17 cellular contexts compared by ENCODE assay signal in genomic region chr3:103134023-103134724, GRCh38.
DNase-seq lines count a peak whose midpoint lies in the region; ATAC-seq, FAIRE-seq and TF ChIP-seq lines count a peak whose summit lies in the region.
"Had no signal": no experiment of that assay in that cellular context is flagged by ENCODE, and none has a peak within 500 bp of the region (broad histone marks: within the 10 kb centered on the region; RNA-seq: fewer than 3 reads in every experiment).

No MANE protein-coding gene starts in this region.

- DNase-seq in NCI-H1694 (lab: John Stamatoyannopoulos, UW): no peak
- no peak for DNase-seq in HepG2 (ENCODE audit: low spot score)
- DNase-seq in COLO668 (lab: John Stamatoyannopoulos, UW; ENCODE audit: unreplicated experiment): no peak
- no peak for DNase-seq in HPDE6-E6E7 (ENCODE audit: extremely low spot score)
- DNase-seq: activated CD4-positive, alpha-beta T cell treated with anti-CD3 and anti-CD28 coated beads for 1 hour; C1 segment of cervical spinal cord; gastrocnemius medialis; NCI-H1092 treated with DMSO at 0.1 percent for 48 hours; Peyer's patch; substantia nigra; T-helper 17 cell had no signal

- peak; percentile 84 for ATAC-seq in GM19043 (IDR thresholded peaks at IDR 0.05; ENCODE audit: low read depth, unreplicated experiment)
- peak; percentile 88 for ATAC-seq in GM21737 (IDR thresholded peaks at IDR 0.05; ENCODE audit: unreplicated experiment)
- ATAC-seq in HG03095 (IDR thresholded peaks at IDR 0.05; ENCODE audit: unreplicated experiment): peak; percentile 66
- ATAC-seq in HepG2: no peak
- ATAC-seq: gastrocnemius medialis, T-helper 17 cell had no signal

- WGBS in HepG2 (ENCODE audit: low lambda C conversion rate): 3% methylated on average over 1 of the region's 1 CpG

- no peaks in the 10 kb centered on the region for H3K9me3 ChIP-seq in HepG2 (ENCODE audit: low read length)
- H3K9me3 ChIP-seq: gastrocnemius medialis, Peyer's patch had no signal

- no peak overlapping the region for H2AFZ ChIP-seq in HepG2 (ENCODE audit: low read length)
- H2AFZ ChIP-seq: parathyroid adenoma had no signal

- H3K27me3 ChIP-seq in HepG2 (ENCODE audit: control insufficient read depth in 1 of 2, insufficient read depth in 2 of 2, low read length in 2 of 2): no peaks in the 10 kb centered on the region
- H3K27me3 ChIP-seq: cardiac muscle cell, gastrocnemius medialis, Peyer's patch had no signal

- no peaks in the 10 kb centered on the region for H3K4me1 ChIP-seq in HepG2 (ENCODE audit: insufficient read depth, low read length)
- H3K4me1 ChIP-seq: gastrocnemius medialis, parathyroid adenoma, Peyer's patch had no signal

- in situ Hi-C loops in HepG2 (cut with HindIII; ENCODE audit: extremely low pct_ligation_motif_present, low pct_unique_long_range_greater_than_20kb): no loop called here

- no peak overlapping the region for H3K27ac ChIP-seq in HepG2 (ENCODE audit: extremely low read length, insufficient read depth, low read length)
- H3K27ac ChIP-seq: cardiac muscle cell, gastrocnemius medialis, parathyroid adenoma, Peyer's patch had no signal

- no peak overlapping the region for H3K4me2 ChIP-seq in HepG2 (ENCODE audit: low read depth, low read length)

- FAIRE-seq in HepG2 (lab: Jason Lieb, UNC): no peak
- FAIRE-seq: endometrium had no signal

- no peak overlapping the region for H3K4me3 ChIP-seq in HepG2 (replicated peaks in 1 of 3; ENCODE audit: insufficient read depth in 1 of 3, low read depth in 2 of 3, low read length in 3 of 3)
- H3K4me3 ChIP-seq: cardiac muscle cell, gastrocnemius medialis, Peyer's patch had no signal

- no peak overlapping the region for H3K9ac ChIP-seq in HepG2 (ENCODE audit: insufficient read depth, low read depth, low read length)
- H3K9ac ChIP-seq: parathyroid adenoma had no signal

- BruUV-seq in HepG2 (replicated peaks; lab: Mats Ljungman, UMichigan): no TSS peak

- no peak for TF ChIP-seq EP300 in HepG2 (IDR thresholded peaks at IDR 0.05; ENCODE audit: low read depth in 2 of 2, low read length in 2 of 2)
- TF ChIP-seq EP300 in HepG2 (CRISPR knock-in tag; IDR thresholded peaks at IDR 0.05; ENCODE audit: borderline replicate concordance): no peak

- CTCF ChIA-PET in HepG2 (lab: Yijun Ruan, JAX; ENCODE audit: low intra/inter-chr PET ratio, low total read pairs): no interaction called here

- no peaks in the 10 kb centered on the region for H4K20me1 ChIP-seq in HepG2 (ENCODE audit: insufficient read depth, low read length)

- TF ChIP-seq RAD21 in HepG2 (CRISPR knock-in tag; IDR thresholded peaks at IDR 0.05): no peak

- TF ChIP-seq POLR2A in HepG2 (IDR thresholded peaks at IDR 0.05; ENCODE audit: insufficient read depth in 1 of 2, low read depth in 2 of 2, low read length in 2 of 2): no peak

- TF ChIP-seq CTCF in HepG2 (CRISPR knock-in tag; IDR thresholded peaks at IDR 0.05): no peak

- POLR2A ChIA-PET in HepG2 (lab: Yijun Ruan, JAX): no interaction called here

- no peaks in the 10 kb centered on the region for H3K79me2 ChIP-seq in HepG2 (ENCODE audit: insufficient read depth, low read length)
- H3K79me2 ChIP-seq: parathyroid adenoma had no signal

- H3K36me3 ChIP-seq in HepG2 (replicated peaks in 1 of 2; ENCODE audit: control insufficient read depth in 1 of 2, insufficient read depth in 2 of 2, low read length in 2 of 2): no peaks in the 10 kb centered on the region
- H3K36me3 ChIP-seq: cardiac muscle cell, gastrocnemius medialis, Peyer's patch had no signal

- intact Hi-C loops in HepG2 (cut with micrococcal nuclease; ENCODE audit: unreplicated experiment): no loop called here

TF ChIP-seq in HepG2, 621 proteins besides CTCF, POLR2A, EP300 and RAD21:
- no peak for TF ChIP-seq ELK4 (CRISPR knock-in tag; IDR thresholded peaks at IDR 0.05; ENCODE audit: borderline replicate concordance)
- TF ChIP-seq ZNF703 (CRISPR knock-in tag; IDR thresholded peaks at IDR 0.05; ENCODE audit: borderline replicate concordance): no peak
- no peak for TF ChIP-seq NR2F2 (IDR thresholded peaks at IDR 0.05; ENCODE audit: borderline replicate concordance, low read depth)
- no peak for TF ChIP-seq FOXK2 (IDR thresholded peaks at IDR 0.05)
- TF ChIP-seq ZBTB44 (CRISPR knock-in tag; IDR thresholded peaks at IDR 0.05): no peak
- no peak for TF ChIP-seq CBX1 (IDR thresholded peaks at IDR 0.05; ENCODE audit: low read depth)
- TF ChIP-seq KLF9 (CRISPR knock-in tag; IDR thresholded peaks at IDR 0.05; ENCODE audit: low read depth): no peak
- TF ChIP-seq HMG20B (CRISPR knock-in tag; conservative IDR thresholded peaks at IDR 0.05): no peak
- TF ChIP-seq TOPORS (CRISPR knock-in tag; IDR thresholded peaks at IDR 0.05): no peak
- TF ChIP-seq ZNF354B (CRISPR knock-in tag; IDR thresholded peaks at IDR 0.05): no peak
- no peak for TF ChIP-seq MXD1 (CRISPR knock-in tag; IDR thresholded peaks at IDR 0.05)
